9 cellular contexts compared by ENCODE assay signal in the genomic region with DNA sequence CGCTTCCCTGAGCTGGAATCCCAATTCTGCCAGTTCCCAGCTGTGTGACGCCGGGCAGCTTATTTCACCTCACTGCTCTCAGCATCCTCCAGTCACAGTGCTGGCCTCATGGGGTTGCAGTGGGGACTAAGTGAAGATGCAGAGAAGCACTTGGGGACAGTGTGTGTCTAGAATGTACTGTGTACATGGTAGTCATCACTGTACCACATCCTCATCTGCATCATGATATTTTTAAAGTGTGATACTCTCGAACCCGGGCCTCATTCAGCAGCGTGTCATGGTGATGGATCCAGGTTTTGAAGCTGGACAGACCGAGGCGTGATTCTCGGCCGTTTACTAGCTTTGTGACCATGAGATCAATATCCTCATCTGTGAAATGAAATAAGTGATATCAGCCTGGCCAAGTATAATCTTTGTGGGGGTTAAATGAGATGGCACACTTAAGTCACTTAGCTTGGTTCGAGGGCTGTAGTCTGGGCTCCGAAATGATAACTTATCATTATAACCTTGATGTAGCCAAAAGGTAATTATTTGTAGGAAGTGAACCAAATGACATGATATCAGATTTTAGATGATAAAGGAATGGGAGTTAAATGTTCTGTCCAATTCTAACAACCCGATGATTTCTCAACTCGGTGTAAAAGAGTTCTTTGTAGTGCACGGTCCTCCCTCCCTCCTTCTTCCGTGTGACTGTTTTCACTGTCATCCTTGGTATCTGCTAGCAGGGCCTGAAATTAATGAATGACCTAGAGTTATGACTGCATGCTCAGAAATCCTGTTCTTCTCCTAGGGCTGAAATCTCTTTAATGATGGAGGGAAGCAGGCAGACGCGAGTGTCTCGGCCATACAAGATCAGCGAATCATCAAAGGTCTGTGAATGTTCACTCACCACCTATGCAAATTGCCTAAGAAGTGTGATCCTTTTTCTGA. TPM values are rescaled to one million over a fixed set of nuclear protein-coding genes. Genes with fewer than 3 reads are reported as not detected.
DNase-seq lines count a peak whose midpoint lies in the region; TF ChIP-seq lines count a peak whose summit lies in the region.
"Had no signal": no experiment of that assay in that cellular context is flagged by ENCODE, and none has a peak within 500 bp of the region (broad histone marks: within the 10 kb centered on the region; RNA-seq: fewer than 3 reads in every experiment).

No MANE protein-coding gene starts in this region.

- H3K27ac ChIP-seq in HEK293 (ENCODE audit: extremely low read depth, low read depth, low read length) (no peak overlapping the region), mesenchymal stem cell (ENCODE audit: low read length, poor library complexity, severe bottlenecking) (peak overlapping the region; percentile 78)

- peak overlapping the region; percentile 72 for H3K4me3 Mint-ChIP-seq in MCF 10A (ENCODE audit: unreplicated experiment)

- H3K23ac ChIP-seq in mesenchymal stem cell (ENCODE audit: low read length in 2 of 2) = no peak overlapping the region

- no peaks in the 10 kb centered on the region for H3K27me3 ChIP-seq in mesenchymal stem cell (ENCODE audit: control insufficient read depth in 1 of 2, insufficient read depth in 1 of 2, low read length in 2 of 2)

- no peak overlapping the region for H4K91ac ChIP-seq in mesenchymal stem cell (ENCODE audit: low read length)

- H3K4me1 ChIP-seq in HEK293 (ENCODE audit: control insufficient read depth, insufficient read depth, low read length) = no peaks in the 10 kb centered on the region
- peaks cover 21% of the 10 kb centered on the region for H3K4me1 ChIP-seq in mesenchymal stem cell (ENCODE audit: control insufficient read depth, insufficient read depth, low read depth, low read length)

- peak overlapping the region; percentile 27 for H3K4me2 ChIP-seq in mesenchymal stem cell (ENCODE audit: low read length, poor library complexity, severe bottlenecking)

- peaks cover 4 to 42% of the 10 kb centered on the region in 2 experiments; a peak in 2 of 3 replicates for H3K36me3 ChIP-seq in HEK293 (ENCODE audit: control insufficient read depth in 2 of 2, insufficient read depth in 1 of 2, low read length in 2 of 2)
- peaks cover 18 to 37% of the 10 kb centered on the region in 2 experiments for H3K36me3 ChIP-seq in mesenchymal stem cell (ENCODE audit: control insufficient read depth in 1 of 2, insufficient read depth in 2 of 2, low read depth in 1 of 2, low read length in 2 of 2)

- H3K9me3 Mint-ChIP-seq in MCF 10A (ENCODE audit: unreplicated experiment) = no peaks in the 10 kb centered on the region

- H3K9ac ChIP-seq in mesenchymal stem cell (ENCODE audit: low read length) = peak overlapping the region; percentile 3

- H2BK120ac ChIP-seq in mesenchymal stem cell (ENCODE audit: low read depth, low read length) = no peak overlapping the region

- DNase-seq in AG09309 (ENCODE audit: low read depth) (peak; percentile 42), MCF 10A (ENCODE audit: unreplicated experiment) (no peak), mesenchymal stem cell (peak; percentile 52), NCI-H2227 treated with DMSO at 0.1 percent for 48 hours (lab: John Stamatoyannopoulos, UW) (no peak), anterior cingulate cortex (lab: John Stamatoyannopoulos, UW) (no peak), COLO668 (lab: John Stamatoyannopoulos, UW; ENCODE audit: unreplicated experiment) (no peak), OCI-M1 (lab: John Stamatoyannopoulos, UW) (no peak)
- DNase-seq: KBM-7 had no signal

- H2BK12ac ChIP-seq in mesenchymal stem cell (ENCODE audit: low read length in 2 of 2) = no peak overlapping the region

- no peak overlapping the region for H3K18ac ChIP-seq in mesenchymal stem cell (ENCODE audit: low read depth in 1 of 2, low read length in 2 of 2)

- H3K79me1 ChIP-seq in mesenchymal stem cell (replicated peaks; ENCODE audit: low read length, poor library complexity, severe bottlenecking) = peaks cover 15% of the 10 kb centered on the region

- no peak overlapping the region for H3K4ac ChIP-seq in mesenchymal stem cell (ENCODE audit: low read depth in 1 of 2, low read length in 2 of 2)

- no TSS peak for BruUV-seq in MCF 10A (replicated peaks; lab: Mats Ljungman, UMichigan)

- H2AK5ac ChIP-seq in mesenchymal stem cell (ENCODE audit: low read length, severe bottlenecking) = peak overlapping the region; percentile 94

- H3K4me3 ChIP-seq in AG09309 (ENCODE audit: control insufficient read depth, low read depth, low read length) (no peak overlapping the region), HEK293 (ENCODE audit: low read depth, low read length) (no peak overlapping the region), mesenchymal stem cell (ENCODE audit: insufficient read depth in 1 of 2, low read depth in 1 of 2, low read length in 2 of 2) (peak overlapping the region in 1 of 2 experiments; percentile 55)

- H3K14ac ChIP-seq in mesenchymal stem cell (ENCODE audit: low read length in 2 of 2) = no peak overlapping the region

- intact Hi-C loops in MCF 10A (cut with micrococcal nuclease) = no loop called here

- CTCF ChIA-PET in HEK293 (lab: Yijun Ruan, JAX) = interaction anchor here (0.6 to 1.5 kb wide), 5 partner anchors 22 to 492 kb away, joined by 3 to 6 read pairs (median 3); no protein-coding TSS in a partner anchor
- CTCF ChIA-PET in MCF 10A (lab: Yijun Ruan, JAX) = interaction anchor here (0.6 to 1.4 kb wide), 4 partner anchors 22 to 520 kb away, joined by 3 to 6 read pairs (median 3); no protein-coding TSS in a partner anchor

- peak overlapping the region; percentile 81 for H2BK5ac ChIP-seq in mesenchymal stem cell (ENCODE audit: low read depth, low read length, poor library complexity, severe bottlenecking)

- no peaks in the 10 kb centered on the region for H3K27me3 Mint-ChIP-seq in MCF 10A (ENCODE audit: insufficient read depth, unreplicated experiment)

- peaks cover 10% of the 10 kb centered on the region for H3K4me1 Mint-ChIP-seq in MCF 10A (ENCODE audit: insufficient read depth, unreplicated experiment)

- 85% methylated on average over 16 of the region's 20 CpGs for WGBS in mesenchymal stem cell

- no peak overlapping the region for H2AFZ ChIP-seq in mesenchymal stem cell (ENCODE audit: low read depth, low read length)

- no peak for TF ChIP-seq CTCF in AG09309 (IDR thresholded peaks at IDR 0.05; ENCODE audit: control insufficient read depth, insufficient read depth, low read depth, low read length, missing control alignments)
- TF ChIP-seq CTCF in HEK293 (tag by site-specific recombination; IDR thresholded peaks at IDR 0.05) = no peak
- TF ChIP-seq CTCF in MCF 10A (IDR thresholded peaks at IDR 0.05; ENCODE audit: unreplicated experiment) = no peak

- H3K27ac Mint-ChIP-seq in MCF 10A (ENCODE audit: low read depth, unreplicated experiment) = no peak overlapping the region

- POLR2A ChIA-PET in HEK293 (lab: Yijun Ruan, JAX) = no interaction called here
- POLR2A ChIA-PET in MCF 10A (lab: Yijun Ruan, JAX) = interaction anchor here (0.6 to 1.0 kb wide), 2 partner anchors 21 to 97 kb away, joined by 3 read pairs; no protein-coding TSS in a partner anchor

- no peak overlapping the region for H4K8ac ChIP-seq in mesenchymal stem cell (ENCODE audit: low read length)

- no peak overlapping the region for H2BK15ac ChIP-seq in mesenchymal stem cell (ENCODE audit: low read depth, poor library complexity, severe bottlenecking)

- H3K9me3 ChIP-seq in HEK293 (ENCODE audit: control insufficient read depth, insufficient read depth, low read depth, low read length) = no peaks in the 10 kb centered on the region
- no peaks in the 10 kb centered on the region for H3K9me3 ChIP-seq in mesenchymal stem cell (ENCODE audit: control insufficient read depth, low read length)

- peaks cover 48% of the 10 kb centered on the region for H3K36me3 Mint-ChIP-seq in MCF 10A (ENCODE audit: insufficient read depth, unreplicated experiment)

TF ChIP-seq in HEK293, 187 proteins besides CTCF, POLR2A, EP300 and RAD21:
- TF ChIP-seq ZNF133 (tag by site-specific recombination; IDR thresholded peaks at IDR 0.05) (no peak), ZNF664 (tag by site-specific recombination; IDR thresholded peaks at IDR 0.05) (peak; percentile 78)
- TF ChIP-seq, protein P1, sequence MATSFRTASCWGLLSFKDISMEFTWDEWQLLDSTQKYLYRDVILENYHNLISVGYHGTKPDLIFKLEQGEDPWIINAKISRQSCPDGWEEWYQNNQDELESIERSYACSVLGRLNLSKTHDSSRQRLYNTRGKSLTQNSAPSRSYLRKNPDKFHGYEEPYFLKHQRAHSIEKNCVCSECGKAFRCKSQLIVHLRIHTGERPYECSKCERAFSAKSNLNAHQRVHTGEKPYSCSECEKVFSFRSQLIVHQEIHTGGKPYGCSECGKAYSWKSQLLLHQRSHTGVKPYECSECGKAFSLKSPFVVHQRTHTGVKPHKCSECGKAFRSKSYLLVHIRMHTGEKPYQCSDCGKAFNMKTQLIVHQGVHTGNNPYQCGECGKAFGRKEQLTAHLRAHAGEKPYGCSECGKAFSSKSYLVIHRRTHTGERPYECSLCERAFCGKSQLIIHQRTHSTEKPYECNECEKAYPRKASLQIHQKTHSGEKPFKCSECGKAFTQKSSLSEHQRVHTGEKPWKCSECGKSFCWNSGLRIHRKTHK (tag by site-specific recombination; IDR thresholded peaks at IDR 0.05) = peak; percentile 92

RNA-seq across cellular contexts. Expression of a gene that starts 2.0 kb away (rescaled TPM):
- total RNA-seq in MCF 10A (2022) = 38.4 and 41.9 TPM in 2 replicates
- polyA plus RNA-seq in mesenchymal stem cell (2013, experiment 1 of 2) = 19.3 TPM
- polyA plus RNA-seq in mesenchymal stem cell (2013, experiment 2 of 2) = 18.4 TPM

RNA-seq across cellular contexts. Expression of a gene that starts 32.4 kb away (rescaled TPM):
- 151 and 269 TPM in 2 replicates for total RNA-seq in MCF 10A (2022)
- 264 TPM for polyA plus RNA-seq in mesenchymal stem cell (2013, experiment 1 of 2)
- 251 TPM for polyA plus RNA-seq in mesenchymal stem cell (2013, experiment 2 of 2)

RNA-seq across cellular contexts. Expression of a gene that starts 49.5 kb away (rescaled TPM):
- 114 and 129 TPM in 2 replicates for total RNA-seq in MCF 10A (2022)
- 51.6 TPM for polyA plus RNA-seq in mesenchymal stem cell (2013, experiment 1 of 2)
- 51.4 TPM for polyA plus RNA-seq in mesenchymal stem cell (2013, experiment 2 of 2)

Comparison
In these comparisons a context has a peak if more than half of its experiments do, and no peak if none do; other contexts are left out.
1. DNase-seq: peak in AG09309 (single experiment) and mesenchymal stem cell (single experiment); none in MCF 10A (single experiment), NCI-H2227 treated with DMSO at 0.1 percent for 48 hours (single experiment), anterior cingulate cortex (0 of 58), COLO668 (single experiment) and OCI-M1 (single experiment).